In the genomic region with DNA sequence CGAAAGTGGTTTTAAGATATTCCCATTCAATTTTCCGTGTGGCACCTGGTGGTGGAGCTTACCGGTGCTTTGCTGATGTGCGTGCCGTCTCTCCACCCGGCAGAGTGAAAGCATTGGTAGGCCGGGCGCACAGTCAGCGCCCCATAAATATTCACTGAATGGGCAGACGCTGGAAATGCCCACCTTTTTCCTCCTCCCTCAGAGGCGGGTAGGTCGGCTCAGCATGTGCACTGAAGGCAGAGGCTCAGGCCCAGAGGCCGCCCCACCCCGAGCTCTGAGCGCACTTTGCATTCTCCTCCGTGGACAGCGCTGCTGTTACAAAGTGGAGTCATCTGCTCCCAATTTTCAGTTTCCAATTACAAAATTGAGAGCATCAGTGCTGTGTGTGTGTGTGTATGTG, we compare ENCODE assay signal across 30 cellular contexts. TPM values are rescaled to one million over a fixed set of nuclear protein-coding genes. Genes with fewer than 3 reads are reported as not detected.
"Had no signal": no experiment of that assay in that cellular context is flagged by ENCODE, and none has a peak within 500 bp of the region (broad histone marks: within the 10 kb centered on the region; RNA-seq: fewer than 3 reads in every experiment).

No MANE protein-coding gene starts in this region.

- H3K4me3 Mint-ChIP-seq: naive thymus-derived CD8-positive, alpha-beta T cell; nephron; stimulated activated effector memory CD8-positive, alpha-beta T cell treated with anti-CD3 and anti-CD28 coated beads, Interleukin-12 subunit alpha, Interleukin-12 subunit beta, amount 100 ng/mL, for 72 hours; stimulated activated naive CD8-positive, alpha-beta T cell treated with anti-CD3 and anti-CD28 coated beads, Interleukin-15, Interleukin-2, amounts not matched to agents 100 ng/mL and 50 ng/mL, for 24 hours had no signal

- H3K27me3 Mint-ChIP-seq: naive thymus-derived CD8-positive, alpha-beta T cell; progenitor cell of endocrine pancreas; stimulated activated naive CD8-positive, alpha-beta T cell treated with anti-CD3 and anti-CD28 coated beads, Interleukin-15, Interleukin-2, amounts not matched to agents 100 ng/mL and 50 ng/mL, for 24 hours had no signal

- H3K4me1 ChIP-seq: left lung, lower lobe of right lung, parathyroid adenoma, suprapubic skin, tibial artery, upper lobe of right lung had no signal

- H3K4me1 Mint-ChIP-seq: naive thymus-derived CD8-positive, alpha-beta T cell; nephron; neural crest cell had no signal

- H3K9me3 ChIP-seq: right atrium auricular region, suprapubic skin, thoracic aorta, tibial artery, upper lobe of right lung had no signal

- H3K4me3 ChIP-seq: left lung, lower lobe of right lung, right atrium auricular region, spleen, suprapubic skin, thoracic aorta, tibial artery, upper lobe of right lung had no signal

- H3K27ac ChIP-seq: left lung, lower lobe of right lung, parathyroid adenoma, right atrium auricular region, spleen, suprapubic skin, thoracic aorta, tibial artery, upper lobe of right lung had no signal

- ATAC-seq: left colon; left lung; lower lobe of right lung; naive thymus-derived CD8-positive, alpha-beta T cell; sciatic nerve; stimulated activated effector memory CD8-positive, alpha-beta T cell treated with anti-CD3 and anti-CD28 coated beads, Interleukin-12 subunit alpha, Interleukin-12 subunit beta, amount 100 ng/mL, for 72 hours; upper lobe of right lung had no signal

- FAIRE-seq: kidney, small intestine, urothelium cell line had no signal

- H2AFZ ChIP-seq: parathyroid adenoma had no signal

- H3K9ac ChIP-seq: parathyroid adenoma had no signal

- H3K27ac Mint-ChIP-seq: nephron; progenitor cell of endocrine pancreas; stimulated activated effector memory CD8-positive, alpha-beta T cell treated with anti-CD3 and anti-CD28 coated beads, Interleukin-12 subunit alpha, Interleukin-12 subunit beta, amount 100 ng/mL, for 72 hours; stimulated activated naive CD8-positive, alpha-beta T cell treated with anti-CD3 and anti-CD28 coated beads, Interleukin-15, Interleukin-2, amounts not matched to agents 100 ng/mL and 50 ng/mL, for 24 hours had no signal

- H3K27me3 ChIP-seq: left lung, right atrium auricular region, spleen, suprapubic skin, tibial artery, upper lobe of right lung had no signal

- DNase-seq: hippocampal formation; kidney; left colon; left lung; lower lobe of right lung; mammary epithelial cell; mesenchymal stem cell; naive thymus-derived CD8-positive, alpha-beta T cell; nucleus accumbens; small intestine; spleen; stimulated activated CD4-positive, alpha-beta T cell treated with anti-CD3 and anti-CD28 coated beads, Interleukin-4, amount 100 ng/mL, for 24 hours; stimulated activated naive CD4-positive, alpha-beta T cell; tibial artery; trophoblast cell; upper lobe of right lung had no signal

- H3K79me2 ChIP-seq: parathyroid adenoma had no signal

RNA-seq across cellular contexts. Expression of gene PRRT1B, which starts 24.9 kb away (rescaled TPM):
- total RNA-seq: mammary epithelial cell; naive thymus-derived CD8-positive, alpha-beta T cell; neural crest cell; osteocyte; pulmonary artery endothelial cell; right atrium auricular region; sciatic nerve; spleen; subcutaneous adipose tissue; suprapubic skin; thoracic aorta had no signal
- polyA plus RNA-seq: mammary epithelial cell; naive thymus-derived CD8-positive, alpha-beta T cell; spleen had no signal
